Comparison of ENCODE assay signal across 20 cellular contexts in genomic region chr17:21200590-21201301, GRCh38. TPM values are rescaled to one million over a fixed set of nuclear protein-coding genes. Genes with fewer than 3 reads are reported as not detected.
A peak's percentile ranks its signal among the peaks of the same experiment; 100 is the strongest.
DNase-seq lines count a peak whose midpoint lies in the region; ATAC-seq and TF ChIP-seq lines count a peak whose summit lies in the region.
"Had no signal": no experiment of that assay in that cellular context is flagged by ENCODE, and none has a peak within 500 bp of the region (broad histone marks: within the 10 kb centered on the region; RNA-seq: fewer than 3 reads in every experiment).

No MANE protein-coding gene starts in this region.

- H3K4me1 ChIP-seq in body of pancreas (peaks cover 11% of the 10 kb centered on the region), foreskin keratinocyte (no peaks in the 10 kb centered on the region)
- H3K4me1 ChIP-seq: A549, uterus had no signal

- no peak for ATAC-seq in activated naive CD4-positive, alpha-beta T cell treated with anti-CD3 and anti-CD28 coated beads, Interleukin-2, amount 50 U/mL, for 72 hours
- ATAC-seq in body of pancreas = peak; percentile 36
- peak; percentile 73 for ATAC-seq in foreskin keratinocyte
- ATAC-seq in stimulated activated effector memory CD8-positive, alpha-beta T cell treated with anti-CD3 and anti-CD28 coated beads, Interleukin-12 subunit alpha, Interleukin-12 subunit beta, amount 100 ng/mL, for 72 hours = no peak
- ATAC-seq in HG03025 (IDR thresholded peaks at IDR 0.05; ENCODE audit: low FRiP score, unreplicated experiment) = no peak
- no peak for ATAC-seq in GM21390 (IDR thresholded peaks at IDR 0.05; ENCODE audit: unreplicated experiment)
- ATAC-seq: A549; activated CD8-positive, alpha-beta memory T cell treated with anti-CD3 and anti-CD28 coated beads, Interleukin-2, amount 10 ng/mL, durations not matched to agents 7 days and 5 days; left colon; Panc1 had no signal

- intact Hi-C loops in body of pancreas (cut with DNase I) = no loop called here

- H3K4me3 Mint-ChIP-seq in stimulated activated effector memory CD8-positive, alpha-beta T cell treated with anti-CD3 and anti-CD28 coated beads, Interleukin-12 subunit alpha, Interleukin-12 subunit beta, amount 100 ng/mL, for 72 hours = no peak overlapping the region
- H3K4me3 Mint-ChIP-seq: activated CD8-positive, alpha-beta memory T cell treated with anti-CD3 and anti-CD28 coated beads, Interleukin-2, amount 10 ng/mL, durations not matched to agents 7 days and 5 days; activated naive CD4-positive, alpha-beta T cell treated with anti-CD3 and anti-CD28 coated beads, Interleukin-2, amount 10 ng/mL, durations not matched to agents 7 days and 5 days had no signal

- H3K27ac Mint-ChIP-seq in activated naive CD4-positive, alpha-beta T cell treated with anti-CD3 and anti-CD28 coated beads, Interleukin-2, amount 50 U/mL, for 72 hours = peak overlapping the region; percentile 23 to 73
- peak overlapping the region; percentile 40 for H3K27ac Mint-ChIP-seq in stimulated activated effector memory CD8-positive, alpha-beta T cell treated with anti-CD3 and anti-CD28 coated beads, Interleukin-12 subunit alpha, Interleukin-12 subunit beta, amount 100 ng/mL, for 72 hours
- H3K27ac Mint-ChIP-seq: activated CD8-positive, alpha-beta memory T cell treated with anti-CD3 and anti-CD28 coated beads, Interleukin-2, amount 10 ng/mL, durations not matched to agents 7 days and 5 days; activated naive CD4-positive, alpha-beta T cell treated with anti-CD3 and anti-CD28 coated beads, Interleukin-2, amount 10 ng/mL, durations not matched to agents 7 days and 5 days had no signal

- TF ChIP-seq POLR2A in body of pancreas (IDR thresholded peaks at IDR 0.05) = no peak

- DNase-seq in activated naive CD4-positive, alpha-beta T cell treated with anti-CD3 and anti-CD28 coated beads, Interleukin-2, amount 50 U/mL, for 72 hours (ENCODE audit: low spot score in 2 of 2) = no peak
- DNase-seq in activated naive CD4-positive, alpha-beta T cell treated with Interleukin-2 at 50 U/mL for 16 hours = no peak
- DNase-seq in body of pancreas (peak in 1 of 4 donors; percentile 31), foreskin keratinocyte (peak in 1 of 2 donors; percentile 48), MG63 (no peak)
- DNase-seq in stimulated activated effector memory CD8-positive, alpha-beta T cell treated with anti-CD3 and anti-CD28 coated beads, Interleukin-12 subunit alpha, Interleukin-12 subunit beta, amount 100 ng/mL, for 72 hours (ENCODE audit: low spot score in 2 of 2) = no peak
- DNase-seq: activated CD8-positive, alpha-beta memory T cell treated with anti-CD3 and anti-CD28 coated beads, Interleukin-2, amount 10 ng/mL, durations not matched to agents 7 days and 5 days; activated naive CD4-positive, alpha-beta T cell treated with anti-CD3 and anti-CD28 coated beads, Interleukin-2, amount 10 ng/mL, durations not matched to agents 7 days and 5 days; GDM1; heart right ventricle; Karpas-422; left colon; NCI-H146; stimulated activated CD4-positive, alpha-beta T cell treated with anti-CD3 and anti-CD28 coated beads, Interleukin-2, amount 100 ng/mL, for 24 hours; SW 1271; uterus had no signal

- H3K9me3 Mint-ChIP-seq in activated naive CD4-positive, alpha-beta T cell treated with anti-CD3 and anti-CD28 coated beads, Interleukin-2, amount 50 U/mL, for 72 hours = no peaks in the 10 kb centered on the region
- no peaks in the 10 kb centered on the region for H3K9me3 Mint-ChIP-seq in stimulated activated effector memory CD8-positive, alpha-beta T cell treated with anti-CD3 and anti-CD28 coated beads, Interleukin-12 subunit alpha, Interleukin-12 subunit beta, amount 100 ng/mL, for 72 hours
- H3K9me3 Mint-ChIP-seq: activated naive CD4-positive, alpha-beta T cell treated with anti-CD3 and anti-CD28 coated beads, Interleukin-2, amount 10 ng/mL, durations not matched to agents 7 days and 5 days had no signal

- no peak overlapping the region for H3K27ac ChIP-seq in body of pancreas
- H3K27ac ChIP-seq in foreskin keratinocyte = no peak overlapping the region
- H3K27ac ChIP-seq: A549, uterus had no signal

- H3K36me3 Mint-ChIP-seq in activated naive CD4-positive, alpha-beta T cell treated with anti-CD3 and anti-CD28 coated beads, Interleukin-2, amount 50 U/mL, for 72 hours = peaks cover 0 to 22% of the 10 kb centered on the region in 2 donors
- peaks cover 54% of the 10 kb centered on the region for H3K36me3 Mint-ChIP-seq in stimulated activated effector memory CD8-positive, alpha-beta T cell treated with anti-CD3 and anti-CD28 coated beads, Interleukin-12 subunit alpha, Interleukin-12 subunit beta, amount 100 ng/mL, for 72 hours

- 67 to 73% methylated on average over 7 to 15 of the region's 15 CpGs for WGBS in body of pancreas, 2 donors

- H3K4me3 ChIP-seq in body of pancreas = no peak overlapping the region
- no peak overlapping the region for H3K4me3 ChIP-seq in MG63
- H3K4me3 ChIP-seq: A549, heart right ventricle, uterus had no signal

- H3K36me3 ChIP-seq in body of pancreas (replicated peaks in 1 of 2; ENCODE audit: insufficient read depth in 1 of 2, low read depth in 2 of 2) (peaks cover 0 to 3% of the 10 kb centered on the region in 2 donors), MG63 (no peaks in the 10 kb centered on the region; the same call in 1 of the 2 replicates)
- H3K36me3 ChIP-seq: uterus had no signal

- H3K4me1 Mint-ChIP-seq in stimulated activated effector memory CD8-positive, alpha-beta T cell treated with anti-CD3 and anti-CD28 coated beads, Interleukin-12 subunit alpha, Interleukin-12 subunit beta, amount 100 ng/mL, for 72 hours = peaks cover 33% of the 10 kb centered on the region
- H3K4me1 Mint-ChIP-seq: activated naive CD4-positive, alpha-beta T cell treated with anti-CD3 and anti-CD28 coated beads, Interleukin-2, amount 10 ng/mL, durations not matched to agents 7 days and 5 days had no signal

- no peaks in the 10 kb centered on the region for H3K27me3 ChIP-seq in body of pancreas
- H3K27me3 ChIP-seq in foreskin keratinocyte = no peaks in the 10 kb centered on the region
- H3K27me3 ChIP-seq in MG63 = no peaks in the 10 kb centered on the region
- H3K27me3 ChIP-seq: heart right ventricle, uterus had no signal

- no peak for TF ChIP-seq CTCF in body of pancreas (IDR thresholded peaks at IDR 0.05)
- TF ChIP-seq CTCF in foreskin keratinocyte (conservative IDR thresholded peaks at IDR 0.05) = no peak

- no peaks in the 10 kb centered on the region for H3K9me3 ChIP-seq in body of pancreas
- H3K9me3 ChIP-seq in MG63 = no peaks in the 10 kb centered on the region
- H3K9me3 ChIP-seq: A549, heart right ventricle, uterus had no signal

RNA-seq across cellular contexts. Expression of gene TMEM11, which starts 13.2 kb away (rescaled TPM):
- total RNA-seq in activated naive CD4-positive, alpha-beta T cell treated with anti-CD3 and anti-CD28 coated beads, Interleukin-2, amount 50 U/mL, for 72 hours = 10 to 100 TPM; 21.9 to 23.6 TPM
- total RNA-seq in body of pancreas (10 to 100 TPM in 1 of 2 donors, 1 to 10 TPM in 1; 7.0 to 22.4 TPM), foreskin keratinocyte (24.2 and 29.6 TPM in 2 replicates)
- polyA plus RNA-seq in foreskin keratinocyte = 48.6 and 53.1 TPM in 2 replicates
- total RNA-seq in MG63 (2014; rRNA removed; shearing (Covaris generic); ENCODE audit: low replicate concordance) = 13.9 and 18.9 TPM in 2 replicates

RNA-seq across cellular contexts. Expression of gene NATD1, which starts 52.5 kb away (rescaled TPM):
- total RNA-seq in activated naive CD4-positive, alpha-beta T cell treated with anti-CD3 and anti-CD28 coated beads, Interleukin-2, amount 50 U/mL, for 72 hours = 1 to 10 TPM; 2.6 to 2.9 TPM
- total RNA-seq in body of pancreas = 1 to 10 TPM; 2.6 to 7.0 TPM
- total RNA-seq in foreskin keratinocyte = 1.2 and 2.6 TPM in 2 replicates
- polyA plus RNA-seq in foreskin keratinocyte = 0.97 and 1.8 TPM in 2 replicates
- 0.36 TPM in 1 of 2 replicates, not detected in the other for total RNA-seq in MG63 (2014; rRNA removed; shearing (Covaris generic); ENCODE audit: low replicate concordance)

Comparison
In these comparisons a context has a peak if more than half of its experiments do, and no peak if none do; other contexts are left out.
1. ATAC-seq: peak in body of pancreas (single experiment) and foreskin keratinocyte (single experiment); none in activated naive CD4-positive, alpha-beta T cell treated with anti-CD3 and anti-CD28 coated beads, Interleukin-2, amount 50 U/mL, for 72 hours (0 of 2), stimulated activated effector memory CD8-positive, alpha-beta T cell treated with anti-CD3 and anti-CD28 coated beads, Interleukin-12 subunit alpha, Interleukin-12 subunit beta, amount 100 ng/mL, for 72 hours (single experiment), HG03025 (single experiment) and GM21390 (single experiment).